ENCODE assay signal across 8 cellular contexts in the genomic region with DNA sequence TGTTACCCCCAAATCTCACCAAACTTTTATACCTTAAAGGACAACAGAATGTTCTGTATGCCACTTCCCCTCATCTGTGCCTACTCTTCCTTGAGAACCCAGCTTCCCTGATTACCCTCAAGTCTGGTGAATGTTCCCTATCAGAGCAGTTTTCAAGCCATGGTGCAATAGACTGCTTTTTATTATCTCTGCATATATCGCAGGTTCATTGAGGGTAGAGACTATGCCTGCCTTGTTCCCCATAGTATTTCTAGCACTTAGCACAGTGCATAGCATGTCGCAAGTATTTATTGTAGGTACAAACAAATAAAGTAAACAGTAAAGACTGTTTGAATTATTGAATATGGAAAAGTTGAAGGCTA.
DNase-seq lines count a peak whose midpoint lies in the region; ATAC-seq and TF ChIP-seq lines count a peak whose summit lies in the region.

No MANE protein-coding gene starts in this region.

- H3K9me2 ChIP-seq in DOHH2 (replicated peaks; ENCODE audit: control insufficient read depth, low read length): no peaks in the 10 kb centered on the region

- H3K4me3 Mint-ChIP-seq in activated naive CD8-positive, alpha-beta T cell treated with anti-CD3 and anti-CD28 coated beads, Interleukin-2, amount 50 U/mL, for 24 hours: peak overlapping the region; percentile 59
- H3K4me3 Mint-ChIP-seq in natural killer cell: peak overlapping the region; percentile 83

- H3K27me3 ChIP-seq in DOHH2 (ENCODE audit: control insufficient read depth, low read length) (no peaks in the 10 kb centered on the region), H7 (ENCODE audit: control insufficient read depth, insufficient read depth, low read length) (no peaks in the 10 kb centered on the region)

- no peak for DNase-seq in activated naive CD8-positive, alpha-beta T cell treated with anti-CD3 and anti-CD28 coated beads, Interleukin-2, amount 50 U/mL, for 24 hours
- no peak for DNase-seq in natural killer cell
- no peak for DNase-seq in NCI-H774 (lab: John Stamatoyannopoulos, UW)
- no peak for DNase-seq in H7

- intact Hi-C loops in natural killer cell (cut with micrococcal nuclease): loop anchor here (1.0 to 5.0 kb wide), 3 partner anchors 38 to 87 kb away; no protein-coding TSS in a partner anchor

- H3K27me3 Mint-ChIP-seq in activated naive CD8-positive, alpha-beta T cell treated with anti-CD3 and anti-CD28 coated beads, Interleukin-2, amount 50 U/mL, for 24 hours: no peaks in the 10 kb centered on the region
- H3K27me3 Mint-ChIP-seq in natural killer cell (ENCODE audit: low read depth in 2 of 2): no peaks in the 10 kb centered on the region

- H3K79me2 ChIP-seq in DOHH2 (ENCODE audit: control insufficient read depth, low read length): peaks cover 57% of the 10 kb centered on the region

- peak overlapping the region; percentile 72 for H3K4me3 ChIP-seq in DOHH2 (ENCODE audit: low read length)
- H3K4me3 ChIP-seq in H7 (ENCODE audit: insufficient read depth, low read depth, low read length): no peak overlapping the region

- peaks cover 32% of the 10 kb centered on the region for H3K4me1 ChIP-seq in DOHH2 (ENCODE audit: control insufficient read depth, low read length)

- H3K4me1 Mint-ChIP-seq in activated naive CD8-positive, alpha-beta T cell treated with anti-CD3 and anti-CD28 coated beads, Interleukin-2, amount 50 U/mL, for 24 hours: peaks cover 63% of the 10 kb centered on the region
- peaks cover 35 to 36% of the 10 kb centered on the region in 2 donors for H3K4me1 Mint-ChIP-seq in natural killer cell

- H3F3A ChIP-seq in DOHH2 (ENCODE audit: control insufficient read depth, insufficient read depth): peaks cover 9% of the 10 kb centered on the region

- H3K9me3 Mint-ChIP-seq in activated naive CD8-positive, alpha-beta T cell treated with anti-CD3 and anti-CD28 coated beads, Interleukin-2, amount 50 U/mL, for 24 hours: peaks cover 3% of the 10 kb centered on the region
- no peaks in the 10 kb centered on the region for H3K9me3 Mint-ChIP-seq in natural killer cell

- peak overlapping the region; percentile 86 for H3K27ac ChIP-seq in DOHH2 (ENCODE audit: low read depth, low read length)

- H3K9me3 ChIP-seq in DOHH2 (ENCODE audit: control insufficient read depth, insufficient read depth, low read length): no peaks in the 10 kb centered on the region

- peak; percentile 21 for ATAC-seq in HG02840 (IDR thresholded peaks at IDR 0.05; ENCODE audit: low FRiP score, unreplicated experiment)
- ATAC-seq in activated naive CD8-positive, alpha-beta T cell treated with anti-CD3 and anti-CD28 coated beads, Interleukin-2, amount 50 U/mL, for 24 hours: no peak
- peak; percentile 44 to 69 (median 48) for ATAC-seq in natural killer cell
- ATAC-seq in HG03442 (IDR thresholded peaks at IDR 0.05; ENCODE audit: unreplicated experiment): no peak
- no peak for ATAC-seq in GM18870 (IDR thresholded peaks at IDR 0.05; ENCODE audit: unreplicated experiment)

- peak overlapping the region; percentile 90 for H3K27ac Mint-ChIP-seq in activated naive CD8-positive, alpha-beta T cell treated with anti-CD3 and anti-CD28 coated beads, Interleukin-2, amount 50 U/mL, for 24 hours
- peak overlapping the region; percentile 91 to 95 for H3K27ac Mint-ChIP-seq in natural killer cell

- H3K36me3 ChIP-seq in DOHH2 (ENCODE audit: control insufficient read depth, low read length) (peaks cover 15% of the 10 kb centered on the region), H7 (replicated peaks; ENCODE audit: control insufficient read depth, insufficient read depth, low read length) (no peaks in the 10 kb centered on the region)

- peaks cover 45% of the 10 kb centered on the region for H3K36me3 Mint-ChIP-seq in activated naive CD8-positive, alpha-beta T cell treated with anti-CD3 and anti-CD28 coated beads, Interleukin-2, amount 50 U/mL, for 24 hours (ENCODE audit: low read depth)
- H3K36me3 Mint-ChIP-seq in natural killer cell: peaks cover 2% of the 10 kb centered on the region

- H4K20me1 ChIP-seq in DOHH2 (ENCODE audit: control insufficient read depth, insufficient read depth, low read depth, low read length): no peaks in the 10 kb centered on the region

- TF ChIP-seq CTCF in DOHH2 (IDR thresholded peaks at IDR 0.05; ENCODE audit: low read depth, low read length, poor library complexity, severe bottlenecking) (no peak), natural killer cell (IDR thresholded peaks at IDR 0.05) (no peak)

- H3K4me2 ChIP-seq in DOHH2 (ENCODE audit: low read length): peak overlapping the region; percentile 100

Comparison
In these comparisons a context has a peak if more than half of its experiments do, and no peak if none do; other contexts are left out.
1. ATAC-seq: peak in HG02840 (single experiment) and natural killer cell (3 of 3); none in activated naive CD8-positive, alpha-beta T cell treated with anti-CD3 and anti-CD28 coated beads, Interleukin-2, amount 50 U/mL, for 24 hours (single experiment), HG03442 (single experiment) and GM18870 (single experiment).